ENCODE assay signal across 12 cellular contexts in genomic region chr14:99231850-99232401, GRCh38. TPM values are rescaled to one million over a fixed set of nuclear protein-coding genes. Genes with fewer than 3 reads are reported as not detected.
DNase-seq lines count a peak whose midpoint lies in the region; ATAC-seq and TF ChIP-seq lines count a peak whose summit lies in the region.
"Had no signal": no experiment of that assay in that cellular context is flagged by ENCODE, and none has a peak within 500 bp of the region (broad histone marks: within the 10 kb centered on the region; RNA-seq: fewer than 3 reads in every experiment).

No MANE protein-coding gene starts in this region.

- H3K9me3 ChIP-seq in CD8-positive, alpha-beta memory T cell (ENCODE audit: low read length), result no peaks in the 10 kb centered on the region
- H3K9me3 ChIP-seq in PC-3 (ENCODE audit: low read length), result no peaks in the 10 kb centered on the region
- no peaks in the 10 kb centered on the region for H3K9me3 ChIP-seq in ectodermal cell (ENCODE audit: control insufficient read depth, low read length)
- H3K9me3 ChIP-seq in MM.1S (replicated peaks; ENCODE audit: insufficient read depth, low read length), result no peaks in the 10 kb centered on the region
- H3K9me3 ChIP-seq: testis had no signal

- no peaks in the 10 kb centered on the region for H3K27me3 ChIP-seq in CD8-positive, alpha-beta memory T cell (ENCODE audit: insufficient read depth, low read length, poor library complexity, severe bottlenecking)
- H3K27me3 ChIP-seq in PC-3 (ENCODE audit: low read length), result peaks cover 49% of the 10 kb centered on the region
- H3K27me3 ChIP-seq in ectodermal cell (ENCODE audit: control insufficient read depth, insufficient read depth, low read length, poor library complexity, severe bottlenecking), result no peaks in the 10 kb centered on the region
- H3K27me3 ChIP-seq in MM.1S (replicated peaks; ENCODE audit: insufficient read depth, low read length), result no peaks in the 10 kb centered on the region
- H3K27me3 ChIP-seq: testis had no signal

- H4K20me1 ChIP-seq in PC-3 (ENCODE audit: low read length), result no peaks in the 10 kb centered on the region
- no peaks in the 10 kb centered on the region for H4K20me1 ChIP-seq in MM.1S (ENCODE audit: insufficient read depth, low read length)

- H3K36me3 ChIP-seq in CD8-positive, alpha-beta memory T cell (ENCODE audit: insufficient read depth, low read length), result peaks cover 19% of the 10 kb centered on the region
- H3K36me3 ChIP-seq in PC-3 (ENCODE audit: low read depth, low read length), result no peaks in the 10 kb centered on the region
- H3K36me3 ChIP-seq in ectodermal cell (ENCODE audit: control insufficient read depth, insufficient read depth, low read length), result no peaks in the 10 kb centered on the region
- no peaks in the 10 kb centered on the region for H3K36me3 ChIP-seq in MM.1S (replicated peaks; ENCODE audit: insufficient read depth, low read length)

- H2AFZ ChIP-seq in PC-3 (ENCODE audit: low read length), result no peak overlapping the region
- H2AFZ ChIP-seq in MM.1S (ENCODE audit: low read length), result no peak overlapping the region

- peaks cover 0 to 2% (median 0%) of the 10 kb centered on the region in 5 donors for H3K9me3 Mint-ChIP-seq in CD8-positive, alpha-beta memory T cell
- H3K9me3 Mint-ChIP-seq in nephron, result no peaks in the 10 kb centered on the region

- peaks cover 0 to 8% of the 10 kb centered on the region in 2 donors for H3K27me3 Mint-ChIP-seq in CD8-positive, alpha-beta memory T cell
- H3K27me3 Mint-ChIP-seq in nephron (ENCODE audit: low read depth), result peaks cover 51% of the 10 kb centered on the region

- no TSS peak for BruUV-seq in PC-3 (replicated peaks; lab: Mats Ljungman, UMichigan)

- H3K4me1 ChIP-seq in CD8-positive, alpha-beta memory T cell (ENCODE audit: insufficient read depth, low read length), result peaks cover 97% of the 10 kb centered on the region
- H3K4me1 ChIP-seq in PC-3 (ENCODE audit: insufficient read depth, low read length) (no peaks in the 10 kb centered on the region), ectodermal cell (ENCODE audit: control insufficient read depth, insufficient read depth, low read length) (peaks cover 17% of the 10 kb centered on the region), MM.1S (ENCODE audit: low read length) (no peaks in the 10 kb centered on the region)
- H3K4me1 ChIP-seq: testis had no signal

- H3F3A ChIP-seq in PC-3 (ENCODE audit: low read length, unreplicated experiment) (no peaks in the 10 kb centered on the region), MM.1S (ENCODE audit: insufficient read depth, low read length) (no peaks in the 10 kb centered on the region)

- H3K79me2 ChIP-seq in PC-3 (ENCODE audit: low read length) (no peaks in the 10 kb centered on the region), MM.1S (ENCODE audit: low read length) (no peaks in the 10 kb centered on the region)

- peak in 3 of 5 donors; percentile 43 to 68 (median 53) for DNase-seq in CD8-positive, alpha-beta memory T cell
- DNase-seq in PC-3 (no peak), MM.1S (no peak), RWPE1 (ENCODE audit: low spot score) (no peak), NCI-H1436 (lab: John Stamatoyannopoulos, UW) (no peak)
- DNase-seq: DMS153, left cardiac atrium, testis had no signal

- peaks cover 95 to 98% (median 95%) of the 10 kb centered on the region in 3 donors for H3K4me1 Mint-ChIP-seq in CD8-positive, alpha-beta memory T cell
- H3K4me1 Mint-ChIP-seq in nephron, result peaks cover 65% of the 10 kb centered on the region

- H3K4me2 ChIP-seq in PC-3 (ENCODE audit: low read length), result no peak overlapping the region
- H3K4me2 ChIP-seq in MM.1S (ENCODE audit: low read depth, low read length), result no peak overlapping the region

- peak overlapping the region; percentile 56 for H3K4me3 ChIP-seq in CD8-positive, alpha-beta memory T cell (ENCODE audit: low read length)
- H3K4me3 ChIP-seq in PC-3 (ENCODE audit: low read length) (no peak overlapping the region), ectodermal cell (ENCODE audit: insufficient read depth, low read depth, low read length) (peak overlapping the region; percentile 41), MM.1S (ENCODE audit: low read length) (no peak overlapping the region)
- H3K4me3 ChIP-seq: testis had no signal

- 0 out of 2 replicates have a peak, but pooled peaks have one; percentile 22 for ATAC-seq in PC-3
- ATAC-seq in esophagus mucosa, result no peak
- ATAC-seq: left cardiac atrium had no signal

- H3K27ac ChIP-seq in CD8-positive, alpha-beta memory T cell (ENCODE audit: low read depth, low read length), result peak overlapping the region; percentile 32
- no peak overlapping the region for H3K27ac ChIP-seq in PC-3 (ENCODE audit: low read length)
- no peak overlapping the region for H3K27ac ChIP-seq in ectodermal cell (ENCODE audit: insufficient read depth, low read depth, low read length, poor library complexity, severe bottlenecking)
- no peak overlapping the region for H3K27ac ChIP-seq in MM.1S (ENCODE audit: low read length)
- H3K27ac ChIP-seq in RWPE1, result no peak overlapping the region
- H3K27ac ChIP-seq: testis had no signal

- H3K27ac Mint-ChIP-seq in CD8-positive, alpha-beta memory T cell, result peak overlapping the region; percentile 90 to 100 (median 99)
- H3K27ac Mint-ChIP-seq in nephron, result peak overlapping the region; percentile 66 to 89 (median 72)
- H3K27ac Mint-ChIP-seq: dendritic cell treated with granulocyte-macrophage colony-stimulating factor and Interleukin-4, amounts not matched to agents 40 ng/mL and 50 ng/mL, for 4 days had no signal

- H3K36me3 Mint-ChIP-seq in CD8-positive, alpha-beta memory T cell, result peaks cover 5 to 54% (median 19%) of the 10 kb centered on the region in 3 donors
- H3K36me3 Mint-ChIP-seq in nephron (ENCODE audit: low read depth), result no peaks in the 10 kb centered on the region

- POLR2A ChIA-PET in CD8-positive, alpha-beta memory T cell (lab: Charles Lee), result interaction anchor here (0.6 to 10.3 kb wide), 8 partner anchors 14 to 63 kb away, joined by 3 to 169 read pairs (median 14); no protein-coding TSS in a partner anchor
- POLR2A ChIA-PET in PC-3 (lab: Charles Lee; ENCODE audit: unreplicated experiment), result no interaction called here
- POLR2A ChIA-PET in RWPE1 (lab: Yijun Ruan, JAX; ENCODE audit: low non-redundant PET), result no interaction called here

- intact Hi-C loops in PC-3 (cut with micrococcal nuclease), result no loop called here

- CTCF ChIA-PET in CD8-positive, alpha-beta memory T cell (lab: Charles Lee), result interaction anchor here (1.3 to 25.1 kb wide), 8 partner anchors 9 to 36 kb away, joined by 3 to 532 read pairs (median 11); partner anchors contain the start of gene BCL11B
- CTCF ChIA-PET in PC-3 (lab: Charles Lee) (no interaction called here), RWPE1 (lab: Yijun Ruan, JAX) (no interaction called here)

- H3K9ac ChIP-seq in PC-3 (ENCODE audit: low read length), result no peak overlapping the region
- no peak overlapping the region for H3K9ac ChIP-seq in MM.1S (ENCODE audit: low read length)

- H3K4me3 Mint-ChIP-seq in CD8-positive, alpha-beta memory T cell, result peak overlapping the region; percentile 84 to 94 (median 87)
- H3K4me3 Mint-ChIP-seq in nephron, result peak overlapping the region; percentile 42 to 71 (median 70)
- H3K4me3 Mint-ChIP-seq: dendritic cell treated with granulocyte-macrophage colony-stimulating factor and Interleukin-4, amounts not matched to agents 40 ng/mL and 50 ng/mL, for 4 days had no signal

- TF ChIP-seq CTCF in PC-3 (conservative IDR thresholded peaks at IDR 0.05; ENCODE audit: low read depth, low read length), result no peak
- TF ChIP-seq CTCF in nephron (IDR thresholded peaks at IDR 0.05; ENCODE audit: unreplicated experiment in 3 of 3), result peak in 1 of 3 experiments; percentile 22
- no peak for TF ChIP-seq CTCF in MM.1S (IDR thresholded peaks at IDR 0.05; ENCODE audit: low read length)
- no peak for TF ChIP-seq CTCF in RWPE1 (conservative IDR thresholded peaks at IDR 0.05; ENCODE audit: low read depth)

- H3K9me2 ChIP-seq in PC-3 (replicated peaks; ENCODE audit: low read length) (no peaks in the 10 kb centered on the region), MM.1S (replicated peaks; ENCODE audit: insufficient read depth, low read length) (no peaks in the 10 kb centered on the region)

- 8 to 10% methylated on average over 15 of the region's 15 CpGs for WGBS in ectodermal cell, 2 experiments

RNA-seq across cellular contexts. Expression of gene BCL11B, which starts 40.1 kb away (rescaled TPM):
- total RNA-seq in CD8-positive, alpha-beta memory T cell, result 10 to 100 TPM; 42.0 to 42.5 TPM
- polyA plus RNA-seq in CD8-positive, alpha-beta memory T cell, result 9.7 TPM
- 0.73 and 1.7 TPM in 2 replicates for total RNA-seq in PC-3 (2014; rRNA removed)
- 1.3 TPM for polyA plus RNA-seq in ectodermal cell (2013, experiment 1 of 4)
- polyA plus RNA-seq in ectodermal cell (2013, experiment 2 of 4), result 1.9 TPM
- 1.1 TPM for polyA plus RNA-seq in ectodermal cell (2013, experiment 3 of 4)
- 1.1 TPM for polyA plus RNA-seq in ectodermal cell (2013, experiment 4 of 4)
- 10.6 TPM for total RNA-seq in esophagus mucosa

Comparison
In these comparisons a context has a peak if more than half of its experiments do, and no peak if none do; other contexts are left out.
1. DNase-seq: peak in CD8-positive, alpha-beta memory T cell (3 of 5); none in PC-3 (single experiment), MM.1S (single experiment), RWPE1 (single experiment) and NCI-H1436 (single experiment).
2. H3K4me3 ChIP-seq: peak in CD8-positive, alpha-beta memory T cell (single experiment) and ectodermal cell (single experiment); none in PC-3 (single experiment) and MM.1S (single experiment).